Comparison of ENCODE assay signal across 11 cellular contexts in genomic region chr9:96009690-96010477, GRCh38.
DNase-seq lines count a peak whose midpoint lies in the region; ATAC-seq and TF ChIP-seq lines count a peak whose summit lies in the region.
"Had no signal": no experiment of that assay in that cellular context is flagged by ENCODE, and none has a peak within 500 bp of the region (broad histone marks: within the 10 kb centered on the region; RNA-seq: fewer than 3 reads in every experiment).

No MANE protein-coding gene starts in this region.

- H3K9me3 ChIP-seq in CD8-positive, alpha-beta T cell (ENCODE audit: low read length) = no peaks in the 10 kb centered on the region
- no peaks in the 10 kb centered on the region for H3K9me3 ChIP-seq in thyroid gland

- peaks cover 13% of the 10 kb centered on the region for H3K4me1 Mint-ChIP-seq in CD8-positive, alpha-beta T cell (ENCODE audit: low read depth)
- peaks cover 56% of the 10 kb centered on the region for H3K4me1 Mint-ChIP-seq in activated naive CD4-positive, alpha-beta T cell treated with anti-CD3 and anti-CD28 coated beads, Interleukin-2, amount 10 ng/mL, durations not matched to agents 7 days and 5 days
- H3K4me1 Mint-ChIP-seq in natural killer cell = peaks cover 5 to 46% of the 10 kb centered on the region in 2 donors
- H3K4me1 Mint-ChIP-seq in progenitor cell of endocrine pancreas (ENCODE audit: low read depth) = peaks cover 2% of the 10 kb centered on the region

- no peak for TF ChIP-seq POLR2A in thyroid gland (IDR thresholded peaks at IDR 0.05)

- H3K27me3 ChIP-seq in CD8-positive, alpha-beta T cell (ENCODE audit: insufficient read depth, low read length) = no peaks in the 10 kb centered on the region
- no peaks in the 10 kb centered on the region for H3K27me3 ChIP-seq in thyroid gland

- no peaks in the 10 kb centered on the region for H3K36me3 ChIP-seq in CD8-positive, alpha-beta T cell (ENCODE audit: insufficient read depth, low read length)
- peaks cover 0 to 7% of the 10 kb centered on the region in 2 donors for H3K36me3 ChIP-seq in thyroid gland

- H3K4me3 Mint-ChIP-seq in CD8-positive, alpha-beta T cell = peak overlapping the region; percentile 42
- no peak overlapping the region for H3K4me3 Mint-ChIP-seq in activated naive CD4-positive, alpha-beta T cell treated with anti-CD3 and anti-CD28 coated beads, Interleukin-2, amount 10 ng/mL, durations not matched to agents 7 days and 5 days
- H3K4me3 Mint-ChIP-seq in natural killer cell (peak overlapping the region; percentile 79), progenitor cell of endocrine pancreas (ENCODE audit: low read depth) (no peak overlapping the region)

- H3K36me3 Mint-ChIP-seq in CD8-positive, alpha-beta T cell = peaks cover 27% of the 10 kb centered on the region
- H3K36me3 Mint-ChIP-seq in activated naive CD4-positive, alpha-beta T cell treated with anti-CD3 and anti-CD28 coated beads, Interleukin-2, amount 10 ng/mL, durations not matched to agents 7 days and 5 days = peaks cover 34% of the 10 kb centered on the region
- no peaks in the 10 kb centered on the region for H3K36me3 Mint-ChIP-seq in natural killer cell
- H3K36me3 Mint-ChIP-seq in progenitor cell of endocrine pancreas (ENCODE audit: insufficient read depth) = peaks cover 17% of the 10 kb centered on the region

- WGBS in thyroid gland, 2 donors = 85 to 86% methylated on average over 4 of the region's 4 CpGs

- intact Hi-C loops in CD8-positive, alpha-beta T cell (cut with DNase I, micrococcal nuclease) = loop anchor here in 1 of 2 experiments (2.0 kb wide), 2 partner anchors 13 to 29 kb away; no protein-coding TSS in a partner anchor
- intact Hi-C loops in natural killer cell (cut with micrococcal nuclease) = loop anchor here (1.0 to 5.0 kb wide), 6 partner anchors 12 to 1283 kb away; partner anchors contain the start of gene AOPEP
- intact Hi-C loops in thyroid gland (cut with DNase I) = no loop called here

- no peak overlapping the region for H3K4me3 ChIP-seq in CD8-positive, alpha-beta T cell (ENCODE audit: low read depth, low read length)
- H3K4me3 ChIP-seq in thyroid gland (replicated peaks in 1 of 3) = no peak overlapping the region

- peak overlapping the region; percentile 83 for H3K27ac ChIP-seq in CD8-positive, alpha-beta T cell (ENCODE audit: low read depth, low read length)
- H3K27ac ChIP-seq in thyroid gland = no peak overlapping the region

- TF ChIP-seq CTCF in CD8-positive, alpha-beta T cell (IDR thresholded peaks at IDR 0.05) = no peak
- TF ChIP-seq CTCF in natural killer cell (IDR thresholded peaks at IDR 0.05) = no peak
- no peak for TF ChIP-seq CTCF in thyroid gland (IDR thresholded peaks at IDR 0.05)
- TF ChIP-seq CTCF in progenitor cell of endocrine pancreas (IDR thresholded peaks at IDR 0.05; ENCODE audit: unreplicated experiment) = no peak

- no peak overlapping the region for H3K27ac Mint-ChIP-seq in CD8-positive, alpha-beta T cell
- H3K27ac Mint-ChIP-seq in activated naive CD4-positive, alpha-beta T cell treated with anti-CD3 and anti-CD28 coated beads, Interleukin-2, amount 10 ng/mL, durations not matched to agents 7 days and 5 days = peak overlapping the region; percentile 96
- H3K27ac Mint-ChIP-seq in natural killer cell (no peak overlapping the region), progenitor cell of endocrine pancreas (no peak overlapping the region)

- peak; percentile 75 for ATAC-seq in CD8-positive, alpha-beta T cell
- ATAC-seq in natural killer cell (peak; percentile 72 to 94 (median 92)), SK-N-SH treated with all-trans-retinoic acid at 6 μM for 48 hours (no peak)

- CTCF ChIA-PET in CD8-positive, alpha-beta T cell (lab: Charles Lee) = no interaction called here
- CTCF ChIA-PET in activated naive CD4-positive, alpha-beta T cell treated with anti-CD3 and anti-CD28 coated beads, Interleukin-2, amount 10 ng/mL, durations not matched to agents 7 days and 5 days (lab: Charles Lee) = interaction anchor here (1.3 to 1.5 kb wide), 3 partner anchors 9 to 113 kb away, joined by 3 to 5 read pairs (median 4); no protein-coding TSS in a partner anchor

- H3K27me3 Mint-ChIP-seq in CD8-positive, alpha-beta T cell (ENCODE audit: low read depth) = no peaks in the 10 kb centered on the region
- H3K27me3 Mint-ChIP-seq in activated naive CD4-positive, alpha-beta T cell treated with anti-CD3 and anti-CD28 coated beads, Interleukin-2, amount 10 ng/mL, durations not matched to agents 7 days and 5 days = no peaks in the 10 kb centered on the region
- H3K27me3 Mint-ChIP-seq in natural killer cell (ENCODE audit: low read depth in 2 of 2) = no peaks in the 10 kb centered on the region
- no peaks in the 10 kb centered on the region for H3K27me3 Mint-ChIP-seq in progenitor cell of endocrine pancreas

- H3K4me1 ChIP-seq in CD8-positive, alpha-beta T cell (ENCODE audit: insufficient read depth, low read length) = peaks cover 72% of the 10 kb centered on the region
- H3K4me1 ChIP-seq in thyroid gland = no peaks in the 10 kb centered on the region

- DNase-seq in CD8-positive, alpha-beta T cell = peak; percentile 54 to 77 (median 65)
- peak; percentile 65 for DNase-seq in OCI-M1 (lab: John Stamatoyannopoulos, UW)
- peak; percentile 80 for DNase-seq in activated naive CD4-positive, alpha-beta T cell treated with anti-CD3 and anti-CD28 coated beads, Interleukin-2, amount 10 ng/mL, durations not matched to agents 7 days and 5 days
- peak; percentile 78 for DNase-seq in natural killer cell
- no peak for DNase-seq in thyroid gland
- DNase-seq in iPS-NIHi11 (ENCODE audit: low spot score) = no peak
- DNase-seq in progenitor cell of endocrine pancreas (ENCODE audit: low spot score, unreplicated experiment) = no peak
- DNase-seq: activated CD4-positive, CD25-positive, alpha-beta regulatory T cell; DMS79 treated with DMSO at 0.1 percent for 48 hours; NCI-H446 had no signal

- POLR2A ChIA-PET in CD8-positive, alpha-beta T cell (lab: Charles Lee) = interaction anchor here (0.8 to 1.5 kb wide), 4 partner anchors 10 to 134 kb away, joined by 3 to 4 read pairs (median 4); partner anchors contain the start of gene ERCC6L2

- H3K9me3 Mint-ChIP-seq in CD8-positive, alpha-beta T cell = no peaks in the 10 kb centered on the region
- H3K9me3 Mint-ChIP-seq in activated naive CD4-positive, alpha-beta T cell treated with anti-CD3 and anti-CD28 coated beads, Interleukin-2, amount 10 ng/mL, durations not matched to agents 7 days and 5 days = no peaks in the 10 kb centered on the region
- H3K9me3 Mint-ChIP-seq in natural killer cell (no peaks in the 10 kb centered on the region), progenitor cell of endocrine pancreas (ENCODE audit: low read depth) (no peaks in the 10 kb centered on the region)

TF ChIP-seq in SK-N-SH treated with all-trans-retinoic acid at 6 μM for 48 hours, 23 proteins besides CTCF, POLR2A, EP300 and RAD21:
- no peak for TF ChIP-seq BACH2 (CRISPR knock-in tag; IDR thresholded peaks at IDR 0.05; ENCODE audit: borderline replicate concordance)
- no peak for TF ChIP-seq ARNTL (CRISPR knock-in tag; IDR thresholded peaks at IDR 0.05; ENCODE audit: borderline replicate concordance, low read depth)

Comparison
In these comparisons a context has a peak if more than half of its experiments do, and no peak if none do; other contexts are left out.
1. DNase-seq: peak in CD8-positive, alpha-beta T cell (7 of 7), OCI-M1 (single experiment), activated naive CD4-positive, alpha-beta T cell treated with anti-CD3 and anti-CD28 coated beads, Interleukin-2, amount 10 ng/mL, durations not matched to agents 7 days and 5 days (single experiment) and natural killer cell (single experiment); none in thyroid gland (0 of 2), iPS-NIHi11 (single experiment) and progenitor cell of endocrine pancreas (single experiment).
2. H3K4me3 Mint-ChIP-seq: peak in CD8-positive, alpha-beta T cell (single experiment) and natural killer cell (single experiment); none in activated naive CD4-positive, alpha-beta T cell treated with anti-CD3 and anti-CD28 coated beads, Interleukin-2, amount 10 ng/mL, durations not matched to agents 7 days and 5 days (single experiment) and progenitor cell of endocrine pancreas (single experiment).